Comparison of ENCODE assay signal across 8 cellular contexts in genomic region chr19:45468159-45468651, GRCh38. TPM values are rescaled to one million over a fixed set of nuclear protein-coding genes. Genes with fewer than 3 reads are reported as not detected.
DNase-seq lines count a peak whose midpoint lies in the region; ATAC-seq and TF ChIP-seq lines count a peak whose summit lies in the region.

No MANE protein-coding gene starts in this region.

- peaks cover 17% of the 10 kb centered on the region for H3K4me1 Mint-ChIP-seq in CD8-positive, alpha-beta T cell (ENCODE audit: low read depth)
- peaks cover 36% of the 10 kb centered on the region for H3K4me1 Mint-ChIP-seq in activated T-helper 1 cell treated with anti-CD3 and anti-CD28 coated beads, Interleukin-12 subunit alpha, Interleukin-12 subunit beta, Interleukin-2, Interleukin-4 antibody, amounts not matched to agents 30 ng/mL and 10 ng/mL and 1 ng/mL, durations not matched to agents 14 hours and 24 hours and 36 hours (ENCODE audit: low read depth)
- H3K4me1 Mint-ChIP-seq in glutamatergic neuron (ENCODE audit: low read depth, unreplicated experiment), result peaks cover 7% of the 10 kb centered on the region

- TF ChIP-seq CTCF in CD8-positive, alpha-beta T cell (IDR thresholded peaks at IDR 0.05), result no peak
- TF ChIP-seq CTCF in glutamatergic neuron (IDR thresholded peaks at IDR 0.05; ENCODE audit: partially characterized antibody, unreplicated experiment), result no peak

- DNase-seq in CD8-positive, alpha-beta T cell, result peak; percentile 18 to 67 (median 55)
- no peak for DNase-seq in activated T-helper 1 cell treated with anti-CD3 and anti-CD28 coated beads, Interleukin-12 subunit alpha, Interleukin-12 subunit beta, Interleukin-2, Interleukin-4 antibody, amounts not matched to agents 30 ng/mL and 10 ng/mL and 1 ng/mL, durations not matched to agents 14 hours and 24 hours and 36 hours (ENCODE audit: low spot score)
- DNase-seq in glutamatergic neuron (no peak), inferior parietal cortex (ENCODE audit: extremely low spot score) (no peak), posterior cingulate gyrus (no peak)

- POLR2A ChIA-PET in CD8-positive, alpha-beta T cell (lab: Charles Lee), result interaction anchor here (1.0 to 3.6 kb wide), 13 partner anchors 10 to 288 kb away, joined by 3 to 51 read pairs (median 5); partner anchors contain the start of gene QPCTL

- H3K36me3 Mint-ChIP-seq in CD8-positive, alpha-beta T cell, result peaks cover 20% of the 10 kb centered on the region
- H3K36me3 Mint-ChIP-seq in activated T-helper 1 cell treated with anti-CD3 and anti-CD28 coated beads, Interleukin-12 subunit alpha, Interleukin-12 subunit beta, Interleukin-2, Interleukin-4 antibody, amounts not matched to agents 30 ng/mL and 10 ng/mL and 1 ng/mL, durations not matched to agents 14 hours and 24 hours and 36 hours (ENCODE audit: low read depth), result peaks cover 10% of the 10 kb centered on the region
- no peaks in the 10 kb centered on the region for H3K36me3 Mint-ChIP-seq in glutamatergic neuron (ENCODE audit: unreplicated experiment)

- intact Hi-C loops in CD8-positive, alpha-beta T cell (cut with DNase I, micrococcal nuclease), result no loop called here
- intact Hi-C loops in activated T-helper 1 cell treated with anti-CD3 and anti-CD28 coated beads, Interleukin-12 subunit alpha, Interleukin-12 subunit beta, Interleukin-2, Interleukin-4 antibody, amounts not matched to agents 30 ng/mL and 10 ng/mL and 1 ng/mL, durations not matched to agents 14 hours and 24 hours and 36 hours (cut with micrococcal nuclease), result no loop called here
- intact Hi-C loops in posterior cingulate gyrus (cut with DNase I), result no loop called here

- H3K27ac ChIP-seq in CD8-positive, alpha-beta T cell (ENCODE audit: low read depth, low read length), result peak overlapping the region; percentile 100
- peak overlapping the region; percentile 97; the same call in 1 of the 2 replicates for H3K27ac ChIP-seq in HUES64 (ENCODE audit: low read depth, low read length)

- no peaks in the 10 kb centered on the region for H3K36me3 ChIP-seq in CD8-positive, alpha-beta T cell (ENCODE audit: insufficient read depth, low read length)
- H3K36me3 ChIP-seq in HUES64 (ENCODE audit: insufficient read depth, low read length), result no peaks in the 10 kb centered on the region
- no peaks in the 10 kb centered on the region for H3K36me3 ChIP-seq in skeletal muscle satellite cell (ENCODE audit: insufficient read depth, low read length)

- peaks cover 16% of the 10 kb centered on the region for H3K4me1 ChIP-seq in CD8-positive, alpha-beta T cell (ENCODE audit: insufficient read depth, low read length)
- peaks cover 4% of the 10 kb centered on the region; the same call in 1 of the 2 replicates for H3K4me1 ChIP-seq in HUES64 (ENCODE audit: insufficient read depth, low read length)
- H3K4me1 ChIP-seq in skeletal muscle satellite cell (ENCODE audit: control insufficient read depth, insufficient read depth, low read length), result peaks cover 19% of the 10 kb centered on the region

- peaks cover 15% of the 10 kb centered on the region for H3K27me3 Mint-ChIP-seq in CD8-positive, alpha-beta T cell (ENCODE audit: low read depth)
- H3K27me3 Mint-ChIP-seq in activated T-helper 1 cell treated with anti-CD3 and anti-CD28 coated beads, Interleukin-12 subunit alpha, Interleukin-12 subunit beta, Interleukin-2, Interleukin-4 antibody, amounts not matched to agents 30 ng/mL and 10 ng/mL and 1 ng/mL, durations not matched to agents 14 hours and 24 hours and 36 hours (ENCODE audit: insufficient read depth), result peaks cover 23% of the 10 kb centered on the region
- H3K27me3 Mint-ChIP-seq in glutamatergic neuron (ENCODE audit: unreplicated experiment), result peaks cover 22% of the 10 kb centered on the region

- WGBS in HUES64, result 3% methylated on average over 31 of the region's 31 CpGs

- CTCF ChIA-PET in CD8-positive, alpha-beta T cell (lab: Charles Lee), result interaction anchor here (0.6 to 4.8 kb wide), 11 partner anchors 10 to 515 kb away, joined by 3 to 53 read pairs (median 5); no protein-coding TSS in a partner anchor

- no peaks in the 10 kb centered on the region for H3K27me3 ChIP-seq in CD8-positive, alpha-beta T cell (ENCODE audit: insufficient read depth, low read length)
- H3K27me3 ChIP-seq in HUES64 (ENCODE audit: insufficient read depth, low read length), result peaks cover 22% of the 10 kb centered on the region
- H3K27me3 ChIP-seq in skeletal muscle satellite cell (ENCODE audit: control insufficient read depth, insufficient read depth, low read length), result no peaks in the 10 kb centered on the region

- H3K4me2 ChIP-seq in skeletal muscle satellite cell (ENCODE audit: low read length), result peak overlapping the region; percentile 98

- peak; percentile 9 for ATAC-seq in CD8-positive, alpha-beta T cell
- no peak for ATAC-seq in HG03108 (IDR thresholded peaks at IDR 0.05; ENCODE audit: unreplicated experiment)

- peak overlapping the region; percentile 98 for H3K4me3 ChIP-seq in CD8-positive, alpha-beta T cell (ENCODE audit: low read depth, low read length)
- H3K4me3 ChIP-seq in HUES64 (ENCODE audit: low read length), result peak overlapping the region; percentile 88
- peak overlapping the region; percentile 90 for H3K4me3 ChIP-seq in skeletal muscle satellite cell (ENCODE audit: low read length)

- peak overlapping the region; percentile 98 for H3K27ac Mint-ChIP-seq in CD8-positive, alpha-beta T cell
- H3K27ac Mint-ChIP-seq in activated T-helper 1 cell treated with anti-CD3 and anti-CD28 coated beads, Interleukin-12 subunit alpha, Interleukin-12 subunit beta, Interleukin-2, Interleukin-4 antibody, amounts not matched to agents 30 ng/mL and 10 ng/mL and 1 ng/mL, durations not matched to agents 14 hours and 24 hours and 36 hours, result peak overlapping the region; percentile 94
- no peak overlapping the region for H3K27ac Mint-ChIP-seq in glutamatergic neuron (ENCODE audit: unreplicated experiment)

- peak overlapping the region; percentile 74 for H3K9ac ChIP-seq in HUES64 (ENCODE audit: low read depth, low read length)
- H3K9ac ChIP-seq in skeletal muscle satellite cell (ENCODE audit: low read depth, low read length), result peak overlapping the region; percentile 90

- H3K9me3 ChIP-seq in CD8-positive, alpha-beta T cell (ENCODE audit: low read length), result no peaks in the 10 kb centered on the region
- no peaks in the 10 kb centered on the region for H3K9me3 ChIP-seq in HUES64 (ENCODE audit: insufficient read depth, low read depth, low read length)
- no peaks in the 10 kb centered on the region for H3K9me3 ChIP-seq in skeletal muscle satellite cell (replicated peaks; ENCODE audit: low read length)

- peak overlapping the region; percentile 93 for H3K4me3 Mint-ChIP-seq in CD8-positive, alpha-beta T cell
- peak overlapping the region; percentile 92 for H3K4me3 Mint-ChIP-seq in activated T-helper 1 cell treated with anti-CD3 and anti-CD28 coated beads, Interleukin-12 subunit alpha, Interleukin-12 subunit beta, Interleukin-2, Interleukin-4 antibody, amounts not matched to agents 30 ng/mL and 10 ng/mL and 1 ng/mL, durations not matched to agents 14 hours and 24 hours and 36 hours
- peak overlapping the region; percentile 77 for H3K4me3 Mint-ChIP-seq in glutamatergic neuron (ENCODE audit: unreplicated experiment)

- H3K9me3 Mint-ChIP-seq in CD8-positive, alpha-beta T cell, result no peaks in the 10 kb centered on the region
- H3K9me3 Mint-ChIP-seq in activated T-helper 1 cell treated with anti-CD3 and anti-CD28 coated beads, Interleukin-12 subunit alpha, Interleukin-12 subunit beta, Interleukin-2, Interleukin-4 antibody, amounts not matched to agents 30 ng/mL and 10 ng/mL and 1 ng/mL, durations not matched to agents 14 hours and 24 hours and 36 hours, result no peaks in the 10 kb centered on the region
- peaks cover 6% of the 10 kb centered on the region for H3K9me3 Mint-ChIP-seq in glutamatergic neuron (ENCODE audit: unreplicated experiment)

RNA-seq across cellular contexts. Expression of gene FOSB, which starts 0.4 kb away (rescaled TPM):
- total RNA-seq in CD8-positive, alpha-beta T cell, result 100 to 1,000 TPM; 625 to 631 TPM
- 0.25 TPM for polyA plus RNA-seq in HUES64 (2013, experiment 1 of 2)
- polyA plus RNA-seq in HUES64 (2013, experiment 2 of 2), result 0.44 TPM
- total RNA-seq in activated T-helper 1 cell treated with anti-CD3 and anti-CD28 coated beads, Interleukin-12 subunit alpha, Interleukin-12 subunit beta, Interleukin-2, Interleukin-4 antibody, amounts not matched to agents 30 ng/mL and 10 ng/mL and 1 ng/mL, durations not matched to agents 14 hours and 24 hours and 36 hours, result 16.8 and 17.2 TPM in 2 replicates
- total RNA-seq in glutamatergic neuron (ENCODE audit: unreplicated experiment), result not detected
- total RNA-seq in skeletal muscle satellite cell (2012; rRNA removed), result 0.66 and 1.0 TPM in 2 replicates

RNA-seq across cellular contexts. Expression of gene RTN2, which starts 28.6 kb away (rescaled TPM):
- 1 to 10 TPM in 1 of 2 experiments, under 1 TPM in 1; 0.64 to 1.3 TPM for total RNA-seq in CD8-positive, alpha-beta T cell
- polyA plus RNA-seq in HUES64 (2013, experiment 1 of 2), result 17.2 TPM
- polyA plus RNA-seq in HUES64 (2013, experiment 2 of 2), result 18.8 TPM
- 3.0 and 4.1 TPM in 2 replicates for total RNA-seq in activated T-helper 1 cell treated with anti-CD3 and anti-CD28 coated beads, Interleukin-12 subunit alpha, Interleukin-12 subunit beta, Interleukin-2, Interleukin-4 antibody, amounts not matched to agents 30 ng/mL and 10 ng/mL and 1 ng/mL, durations not matched to agents 14 hours and 24 hours and 36 hours
- total RNA-seq in glutamatergic neuron (ENCODE audit: unreplicated experiment), result 179 TPM
- 5.1 and 5.7 TPM in 2 replicates for total RNA-seq in skeletal muscle satellite cell (2012; rRNA removed)

RNA-seq across cellular contexts. Expression of gene PPM1N, which starts 30.0 kb away (rescaled TPM):
- total RNA-seq in CD8-positive, alpha-beta T cell, result 1 to 10 TPM; 5.6 to 8.0 TPM
- 5.5 TPM for polyA plus RNA-seq in HUES64 (2013, experiment 1 of 2)
- 4.8 TPM for polyA plus RNA-seq in HUES64 (2013, experiment 2 of 2)
- 1.0 and 1.3 TPM in 2 replicates for total RNA-seq in activated T-helper 1 cell treated with anti-CD3 and anti-CD28 coated beads, Interleukin-12 subunit alpha, Interleukin-12 subunit beta, Interleukin-2, Interleukin-4 antibody, amounts not matched to agents 30 ng/mL and 10 ng/mL and 1 ng/mL, durations not matched to agents 14 hours and 24 hours and 36 hours
- 6.6 TPM for total RNA-seq in glutamatergic neuron (ENCODE audit: unreplicated experiment)
- 1.3 and 1.8 TPM in 2 replicates for total RNA-seq in skeletal muscle satellite cell (2012; rRNA removed)

RNA-seq across cellular contexts. Expression of gene VASP, which starts 39.1 kb away (rescaled TPM):
- 10 to 100 TPM; 45.6 to 51.6 TPM for total RNA-seq in CD8-positive, alpha-beta T cell
- polyA plus RNA-seq in HUES64 (2013, experiment 1 of 2), result 92.8 TPM
- polyA plus RNA-seq in HUES64 (2013, experiment 2 of 2), result 93.5 TPM
- total RNA-seq in activated T-helper 1 cell treated with anti-CD3 and anti-CD28 coated beads, Interleukin-12 subunit alpha, Interleukin-12 subunit beta, Interleukin-2, Interleukin-4 antibody, amounts not matched to agents 30 ng/mL and 10 ng/mL and 1 ng/mL, durations not matched to agents 14 hours and 24 hours and 36 hours, result 234 and 235 TPM in 2 replicates
- 73.6 TPM for total RNA-seq in glutamatergic neuron (ENCODE audit: unreplicated experiment)
- 81.9 and 97.9 TPM in 2 replicates for total RNA-seq in skeletal muscle satellite cell (2012; rRNA removed)

RNA-seq across cellular contexts. Expression of gene ERCC1, which starts 44.5 kb away (rescaled TPM):
- total RNA-seq in CD8-positive, alpha-beta T cell, result 10 to 100 TPM; 28.7 to 31.5 TPM
- 34.4 TPM for polyA plus RNA-seq in HUES64 (2013, experiment 1 of 2)
- polyA plus RNA-seq in HUES64 (2013, experiment 2 of 2), result 45.5 TPM
- total RNA-seq in activated T-helper 1 cell treated with anti-CD3 and anti-CD28 coated beads, Interleukin-12 subunit alpha, Interleukin-12 subunit beta, Interleukin-2, Interleukin-4 antibody, amounts not matched to agents 30 ng/mL and 10 ng/mL and 1 ng/mL, durations not matched to agents 14 hours and 24 hours and 36 hours, result 143 and 152 TPM in 2 replicates
- 65.7 TPM for total RNA-seq in glutamatergic neuron (ENCODE audit: unreplicated experiment)
- total RNA-seq in skeletal muscle satellite cell (2012; rRNA removed), result 167 and 201 TPM in 2 replicates

Comparison
In these comparisons a context has a peak if more than half of its experiments do, and no peak if none do; other contexts are left out.
1. DNase-seq: peak in CD8-positive, alpha-beta T cell (7 of 7); none in activated T-helper 1 cell treated with anti-CD3 and anti-CD28 coated beads, Interleukin-12 subunit alpha, Interleukin-12 subunit beta, Interleukin-2, Interleukin-4 antibody, amounts not matched to agents 30 ng/mL and 10 ng/mL and 1 ng/mL, durations not matched to agents 14 hours and 24 hours and 36 hours (single experiment), glutamatergic neuron (single experiment), inferior parietal cortex (single experiment) and posterior cingulate gyrus (0 of 10).
2. RNA of gene FOSB, which starts 0.4 kb away (total RNA-seq): 625 to 631 TPM in CD8-positive, alpha-beta T cell; 16.8 to 17.2 TPM in activated T-helper 1 cell treated with anti-CD3 and anti-CD28 coated beads, Interleukin-12 subunit alpha, Interleukin-12 subunit beta, Interleukin-2, Interleukin-4 antibody, amounts not matched to agents 30 ng/mL and 10 ng/mL and 1 ng/mL, durations not matched to agents 14 hours and 24 hours and 36 hours and not detected in glutamatergic neuron (single experiment); every median in the first group is over 10 times any median in the second.
3. RNA of gene RTN2, which starts 28.6 kb away (total RNA-seq): 179 TPM in glutamatergic neuron (single experiment); 3.0 to 4.1 TPM in activated T-helper 1 cell treated with anti-CD3 and anti-CD28 coated beads, Interleukin-12 subunit alpha, Interleukin-12 subunit beta, Interleukin-2, Interleukin-4 antibody, amounts not matched to agents 30 ng/mL and 10 ng/mL and 1 ng/mL, durations not matched to agents 14 hours and 24 hours and 36 hours and 0.64 to 1.3 TPM in CD8-positive, alpha-beta T cell; every median in the first group is over 10 times any median in the second.
4. Peak in every context shown above with its lines, with median percentiles within 50 percentile points of each other: H3K4me3 ChIP-seq and H3K4me3 Mint-ChIP-seq.